In the genomic region with DNA sequence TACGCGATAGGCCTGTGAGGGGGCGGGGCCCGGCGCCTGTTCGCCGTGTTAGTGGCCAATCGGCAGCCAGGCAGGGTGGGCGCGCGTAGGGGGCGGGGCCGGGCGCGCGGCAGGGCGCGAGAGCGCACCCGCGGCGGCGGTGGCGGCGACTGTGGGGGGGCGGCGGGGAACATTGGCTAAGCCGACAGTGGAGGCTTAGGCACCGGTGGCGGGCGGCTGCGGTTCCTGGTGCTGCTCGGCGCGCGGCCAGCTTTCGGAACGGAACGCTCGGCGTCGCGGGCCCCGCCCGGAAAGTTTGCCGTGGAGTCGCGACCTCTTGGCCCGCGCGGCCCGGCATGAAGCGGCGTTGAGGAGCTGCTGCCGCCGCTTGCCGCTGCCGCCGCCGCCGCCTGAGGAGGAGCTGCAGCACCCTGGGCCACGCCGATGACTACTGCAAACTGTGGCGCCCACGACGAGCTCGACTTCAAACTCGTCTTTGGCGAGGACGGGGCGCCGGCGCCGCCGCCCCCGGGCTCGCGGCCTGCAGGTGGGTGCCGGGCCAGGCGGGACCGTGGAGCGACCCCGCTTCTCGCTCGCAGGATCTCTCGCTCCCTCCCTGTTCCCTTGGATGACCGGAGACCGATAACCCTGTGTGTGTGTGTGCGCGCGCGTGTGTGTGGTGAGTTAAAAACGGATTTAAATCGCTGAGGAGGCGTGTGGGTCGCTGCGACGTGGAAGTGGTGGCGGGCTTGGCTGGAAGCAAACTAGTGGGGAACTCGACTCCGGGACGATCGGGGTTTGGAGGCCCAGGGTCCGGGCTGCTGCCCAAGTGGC, we compare ENCODE assay signal across 8 cellular contexts. TPM values are rescaled to one million over a fixed set of nuclear protein-coding genes. Genes with fewer than 3 reads are reported as not detected.
DNase-seq lines count a peak whose midpoint lies in the region; ATAC-seq and TF ChIP-seq lines count a peak whose summit lies in the region.

A gene (plus strand): TSS at position 112 of the 813 bp plus-strand sequence. CDS start 312 bp downstream, at position 424.

- DNase-seq in NCI-H524 (lab: John Stamatoyannopoulos, UW): peak; percentile 67 to 96
- DNase-seq in NCI-H524 treated with DMSO at 0.1 percent for 48 hours (lab: John Stamatoyannopoulos, UW): no peak
- peak; percentile 89 for DNase-seq in NCI-H2107 (lab: John Stamatoyannopoulos, UW)
- DNase-seq in activated B cell treated with CpG ODN at 0.5 μM for 24 hours: peak; percentile 96
- DNase-seq in cardiac fibroblast (ENCODE audit: low read depth in 2 of 2): peak; percentile 96 to 98
- peak; percentile 96 for DNase-seq in iris pigment epithelial cell (ENCODE audit: low read depth)
- peak; percentile 97 to 99 for DNase-seq in stimulated activated CD4-positive, alpha-beta T cell treated with anti-CD3 and anti-CD28 coated beads, Interleukin-12 subunit alpha, Interleukin-12 subunit beta, amount 100 ng/mL, for 24 hours (ENCODE audit: low read depth in 2 of 2)

- CTCF ChIA-PET in activated B cell treated with CpG ODN at 0.5 μM for 24 hours (lab: Charles Lee): interaction anchor here (1.0 to 3.8 kb wide), 6 partner anchors 8 to 269 kb away, joined by 4 to 54 read pairs (median 8); no protein-coding TSS in a partner anchor

- intact Hi-C loops in activated B cell treated with CpG ODN at 0.5 μM for 24 hours (cut with micrococcal nuclease): loop anchor here (1.0 to 10.0 kb wide), 8 partner anchors 9 to 1479 kb away; a partner anchor contains a TSS

- POLR2A ChIA-PET in activated B cell treated with CpG ODN at 0.5 μM for 24 hours (lab: Charles Lee): interaction anchor here (0.5 to 6.1 kb wide), 40 partner anchors 8 to 1047 kb away, joined by 3 to 211 read pairs (median 5); a partner anchor contains a TSS

- H3K9me3 Mint-ChIP-seq in activated B cell treated with CpG ODN at 0.5 μM for 24 hours: no peaks in the 10 kb centered on the region

- H3K4me1 Mint-ChIP-seq in activated B cell treated with CpG ODN at 0.5 μM for 24 hours: peaks cover 77% of the 10 kb centered on the region

- no peaks in the 10 kb centered on the region for H3K27me3 Mint-ChIP-seq in activated B cell treated with CpG ODN at 0.5 μM for 24 hours

- TF ChIP-seq CTCF in activated B cell treated with CpG ODN at 0.5 μM for 24 hours (IDR thresholded peaks at IDR 0.05) (no peak), cardiac fibroblast (IDR thresholded peaks at IDR 0.05; ENCODE audit: low read depth, low read length) (no peak)

- peaks cover 18% of the 10 kb centered on the region for H3K36me3 Mint-ChIP-seq in activated B cell treated with CpG ODN at 0.5 μM for 24 hours (ENCODE audit: low read depth)

- H3K4me3 ChIP-seq in cardiac fibroblast (replicated peaks in 1 of 2; ENCODE audit: low read depth in 2 of 2, low read length in 2 of 2): peak within 1 kb of the TSS; percentile 80 to 89

- ATAC-seq in HG02885 (IDR thresholded peaks at IDR 0.05; ENCODE audit: poor library complexity, unreplicated experiment) (peak; percentile 67), activated B cell treated with CpG ODN at 0.5 μM for 24 hours (ENCODE audit: low read depth) (peak; percentile 78)

- H3K4me3 Mint-ChIP-seq in activated B cell treated with CpG ODN at 0.5 μM for 24 hours: peak within 1 kb of the TSS; percentile 98

- H3K27ac Mint-ChIP-seq in activated B cell treated with CpG ODN at 0.5 μM for 24 hours: peak within 1 kb of the TSS; percentile 97

RNA-seq across cellular contexts. Expression of the gene that starts here (rescaled TPM):
- total RNA-seq in activated B cell treated with CpG ODN at 0.5 μM for 24 hours: 64.8 and 72.0 TPM in 2 replicates
